ENCODE assay signal across 27 cellular contexts in genomic region chr7:133268355-133268754, GRCh38. TPM values are rescaled to one million over a fixed set of nuclear protein-coding genes. Genes with fewer than 3 reads are reported as not detected.
DNase-seq lines count a peak whose midpoint lies in the region; ATAC-seq, FAIRE-seq and TF ChIP-seq lines count a peak whose summit lies in the region.
"Had no signal": no experiment of that assay in that cellular context is flagged by ENCODE, and none has a peak within 500 bp of the region (broad histone marks: within the 10 kb centered on the region; RNA-seq: fewer than 3 reads in every experiment).

No MANE protein-coding gene starts in this region.

- H3K4me3 Mint-ChIP-seq in activated T-cell treated with anti-CD3 and anti-CD28 coated beads, Interleukin-2, amount 50 U/mL, for 4 hours = peak overlapping the region; percentile 34
- peak overlapping the region in 1 of 2 donors; percentile 50 for H3K4me3 Mint-ChIP-seq in activated T-cell treated with anti-CD3 and anti-CD28 coated beads, Interleukin-2, amount 50 U/mL, for 72 hours
- H3K4me3 Mint-ChIP-seq: activated CD8-positive, alpha-beta memory T cell treated with anti-CD3 and anti-CD28 coated beads, Interleukin-2, amount 10 ng/mL, durations not matched to agents 7 days and 5 days; brain; stimulated activated naive CD8-positive, alpha-beta T cell treated with anti-CD3 and anti-CD28 coated beads, Interleukin-15, amount 100 ng/mL, for 72 hours had no signal

- no peaks in the 10 kb centered on the region for H3K27me3 ChIP-seq in Karpas-422 (ENCODE audit: low read length)
- H3K27me3 ChIP-seq in endothelial cell of umbilical vein (ENCODE audit: control insufficient read depth in 2 of 2, insufficient read depth in 2 of 2, low read length in 2 of 2) = no peaks in the 10 kb centered on the region
- H3K27me3 ChIP-seq in osteoblast (ENCODE audit: insufficient read depth, low read length) = no peaks in the 10 kb centered on the region
- H3K27me3 ChIP-seq in psoas muscle (ENCODE audit: insufficient read depth in 3 of 3, low read length in 2 of 3) = no peaks in the 10 kb centered on the region
- no peaks in the 10 kb centered on the region for H3K27me3 ChIP-seq in testis
- H3K27me3 ChIP-seq: left lung, right lobe of liver had no signal

- no peak for ATAC-seq in activated T-cell treated with anti-CD3 and anti-CD28 coated beads, Interleukin-2, amount 50 U/mL, for 4 hours
- ATAC-seq in activated T-cell treated with anti-CD3 and anti-CD28 coated beads, Interleukin-2, amount 50 U/mL, for 72 hours (replicated peaks in 1 of 2) = no peak
- no peak for ATAC-seq in psoas muscle
- ATAC-seq: activated CD8-positive, alpha-beta memory T cell treated with anti-CD3 and anti-CD28 coated beads, Interleukin-2, amount 10 ng/mL, durations not matched to agents 7 days and 5 days; left lung; right lobe of liver; stimulated activated naive CD8-positive, alpha-beta T cell treated with anti-CD3 and anti-CD28 coated beads, Interleukin-15, amount 100 ng/mL, for 72 hours had no signal

- H3K27me3 Mint-ChIP-seq in activated T-cell treated with anti-CD3 and anti-CD28 coated beads, Interleukin-2, amount 50 U/mL, for 4 hours (ENCODE audit: low read depth) = no peaks in the 10 kb centered on the region
- no peaks in the 10 kb centered on the region for H3K27me3 Mint-ChIP-seq in activated T-cell treated with anti-CD3 and anti-CD28 coated beads, Interleukin-2, amount 50 U/mL, for 72 hours (ENCODE audit: low read depth)
- H3K27me3 Mint-ChIP-seq: activated CD8-positive, alpha-beta memory T cell treated with anti-CD3 and anti-CD28 coated beads, Interleukin-2, amount 10 ng/mL, durations not matched to agents 7 days and 5 days; brain; progenitor cell of endocrine pancreas; stimulated activated naive CD8-positive, alpha-beta T cell treated with anti-CD3 and anti-CD28 coated beads, Interleukin-15, amount 100 ng/mL, for 72 hours had no signal

- WGBS in psoas muscle, 3 donors = 76 to 83% (median 82%) methylated on average over 2 of the region's 2 CpGs
- 87 to 91% methylated on average over 2 of the region's 2 CpGs for WGBS in testis, 2 donors

- no peaks in the 10 kb centered on the region for H3K9me3 Mint-ChIP-seq in activated T-cell treated with anti-CD3 and anti-CD28 coated beads, Interleukin-2, amount 50 U/mL, for 4 hours
- no peaks in the 10 kb centered on the region for H3K9me3 Mint-ChIP-seq in activated T-cell treated with anti-CD3 and anti-CD28 coated beads, Interleukin-2, amount 50 U/mL, for 72 hours
- H3K9me3 Mint-ChIP-seq: stimulated activated naive CD8-positive, alpha-beta T cell treated with anti-CD3 and anti-CD28 coated beads, Interleukin-15, amount 100 ng/mL, for 72 hours had no signal

- peaks cover 17% of the 10 kb centered on the region for H3K4me1 Mint-ChIP-seq in activated T-cell treated with anti-CD3 and anti-CD28 coated beads, Interleukin-2, amount 50 U/mL, for 4 hours (ENCODE audit: low read depth)
- H3K4me1 Mint-ChIP-seq in activated T-cell treated with anti-CD3 and anti-CD28 coated beads, Interleukin-2, amount 50 U/mL, for 72 hours (ENCODE audit: low read depth) = peaks cover 19% of the 10 kb centered on the region

- H3K4me2 ChIP-seq in Karpas-422 (ENCODE audit: low read depth, low read length, poor library complexity, severe bottlenecking) (peak overlapping the region; percentile 16), endothelial cell of umbilical vein (ENCODE audit: insufficient read depth, low read length) (peak overlapping the region; percentile 25), osteoblast (ENCODE audit: insufficient read depth, low read length) (peak overlapping the region; percentile 37)

- no peaks in the 10 kb centered on the region for H4K20me1 ChIP-seq in Karpas-422 (ENCODE audit: insufficient read depth, low read depth, low read length)
- H4K20me1 ChIP-seq in endothelial cell of umbilical vein (replicated peaks; ENCODE audit: control insufficient read depth, extremely low read depth, insufficient read depth, low read length) = no peaks in the 10 kb centered on the region
- H4K20me1 ChIP-seq in osteoblast (ENCODE audit: insufficient read depth, low read length) = no peaks in the 10 kb centered on the region

- H2AFZ ChIP-seq in Karpas-422 (ENCODE audit: low read length) (no peak overlapping the region), endothelial cell of umbilical vein (ENCODE audit: low read depth, low read length) (no peak overlapping the region), osteoblast (ENCODE audit: low read length) (peak overlapping the region; percentile 52)

- TF ChIP-seq CTCF in endothelial cell of umbilical vein (IDR thresholded peaks at IDR 0.05; ENCODE audit: extremely low read depth in 1 of 2, insufficient read depth in 1 of 2, low read depth in 1 of 2, low read length in 2 of 2) (no peak), osteoblast (IDR thresholded peaks at IDR 0.05; ENCODE audit: extremely low read depth, low read depth, low read length) (no peak), psoas muscle (IDR thresholded peaks at IDR 0.05) (no peak), testis (IDR thresholded peaks at IDR 0.05) (no peak)

- peaks cover 14% of the 10 kb centered on the region for H3K36me3 Mint-ChIP-seq in activated T-cell treated with anti-CD3 and anti-CD28 coated beads, Interleukin-2, amount 50 U/mL, for 4 hours (ENCODE audit: insufficient read depth)
- H3K36me3 Mint-ChIP-seq in activated T-cell treated with anti-CD3 and anti-CD28 coated beads, Interleukin-2, amount 50 U/mL, for 72 hours (ENCODE audit: insufficient read depth in 2 of 2) = no peaks in the 10 kb centered on the region

- H3K79me2 ChIP-seq in Karpas-422 (ENCODE audit: low read length) (peaks cover 87% of the 10 kb centered on the region), endothelial cell of umbilical vein (ENCODE audit: control insufficient read depth, insufficient read depth, low read length) (no peaks in the 10 kb centered on the region), osteoblast (ENCODE audit: insufficient read depth, low read length) (peaks cover 36% of the 10 kb centered on the region)

- H3K4me1 ChIP-seq in Karpas-422 (ENCODE audit: low read length) = peaks cover 27% of the 10 kb centered on the region
- peaks cover 13% of the 10 kb centered on the region for H3K4me1 ChIP-seq in endothelial cell of umbilical vein (ENCODE audit: control insufficient read depth, extremely low read depth, insufficient read depth, low read length)
- H3K4me1 ChIP-seq in osteoblast (ENCODE audit: insufficient read depth, low read length) = no peaks in the 10 kb centered on the region
- H3K4me1 ChIP-seq in psoas muscle = peaks cover 4% of the 10 kb centered on the region
- no peaks in the 10 kb centered on the region for H3K4me1 ChIP-seq in testis
- H3K4me1 ChIP-seq: right lobe of liver had no signal

- FAIRE-seq in endothelial cell of umbilical vein (lab: Jason Lieb, UNC) = no peak
- FAIRE-seq: urothelium cell line had no signal

- H3K4me3 ChIP-seq in Karpas-422 (ENCODE audit: low read length) (no peak overlapping the region), endothelial cell of umbilical vein (replicated peaks in 1 of 3; ENCODE audit: insufficient read depth in 1 of 3, low read depth in 1 of 3, low read length in 3 of 3) (no peak overlapping the region), osteoblast (ENCODE audit: insufficient read depth, low read length) (no peak overlapping the region), psoas muscle (no peak overlapping the region), testis (no peak overlapping the region)
- H3K4me3 ChIP-seq: HAP-1, left lung, right lobe of liver had no signal

- H3K9ac ChIP-seq in Karpas-422 (ENCODE audit: low read length) (no peak overlapping the region), endothelial cell of umbilical vein (replicated peaks; ENCODE audit: extremely low read depth, insufficient read depth, low read length) (peak overlapping the region; percentile 13)

- H3K27ac ChIP-seq in Karpas-422 (ENCODE audit: low read length) = no peak overlapping the region
- no peak overlapping the region for H3K27ac ChIP-seq in endothelial cell of umbilical vein (ENCODE audit: insufficient read depth, low read depth, low read length)
- H3K27ac ChIP-seq in osteoblast (ENCODE audit: low read depth, low read length) = no peak overlapping the region
- no peak overlapping the region for H3K27ac ChIP-seq in psoas muscle
- no peak overlapping the region for H3K27ac ChIP-seq in testis
- H3K27ac ChIP-seq: left lung, right lobe of liver had no signal

- dilution Hi-C loops in endothelial cell of umbilical vein (cut with MboI; ENCODE audit: extremely low pct_ligation_motif_present, low sequenced_read_pairs) = no loop called here

- H3K36me3 ChIP-seq in Karpas-422 (ENCODE audit: insufficient read depth, low read length) (no peaks in the 10 kb centered on the region), endothelial cell of umbilical vein (ENCODE audit: control insufficient read depth in 2 of 2, extremely low read depth in 1 of 2, insufficient read depth in 2 of 2, low read length in 2 of 2) (no peaks in the 10 kb centered on the region), osteoblast (ENCODE audit: insufficient read depth, low read length) (no peaks in the 10 kb centered on the region), psoas muscle (ENCODE audit: insufficient read depth in 1 of 2, low read depth in 1 of 2) (no peaks in the 10 kb centered on the region), testis (ENCODE audit: low read depth, missing control alignments) (no peaks in the 10 kb centered on the region)
- H3K36me3 ChIP-seq: HAP-1, left lung, right lobe of liver had no signal

- H3K27ac Mint-ChIP-seq in activated T-cell treated with anti-CD3 and anti-CD28 coated beads, Interleukin-2, amount 50 U/mL, for 72 hours = no peak overlapping the region
- H3K27ac Mint-ChIP-seq: activated CD8-positive, alpha-beta memory T cell treated with anti-CD3 and anti-CD28 coated beads, Interleukin-2, amount 10 ng/mL, durations not matched to agents 7 days and 5 days; brain; progenitor cell of endocrine pancreas; stimulated activated naive CD8-positive, alpha-beta T cell treated with anti-CD3 and anti-CD28 coated beads, Interleukin-15, amount 100 ng/mL, for 72 hours had no signal

- POLR2A ChIA-PET in endothelial cell of umbilical vein (lab: Charles Lee) = no interaction called here

- H3K9me1 ChIP-seq in endothelial cell of umbilical vein (replicated peaks; ENCODE audit: control insufficient read depth, extremely low read depth, insufficient read depth, low read length) = no peaks in the 10 kb centered on the region

- no peaks in the 10 kb centered on the region for H3K9me2 ChIP-seq in Karpas-422 (replicated peaks; ENCODE audit: insufficient read depth, low read length)

- TF ChIP-seq POLR2A in endothelial cell of umbilical vein (IDR thresholded peaks at IDR 0.05; ENCODE audit: low read depth, low read length) (no peak), testis (IDR thresholded peaks at IDR 0.05) (no peak)

- BruUV-seq in endothelial cell of umbilical vein (replicated peaks; lab: Mats Ljungman, UMichigan) = no TSS peak

- H3K9me3 ChIP-seq in Karpas-422 (ENCODE audit: low read length) (no peaks in the 10 kb centered on the region), endothelial cell of umbilical vein (replicated peaks; ENCODE audit: control insufficient read depth, insufficient read depth, low read length) (no peaks in the 10 kb centered on the region), osteoblast (ENCODE audit: low read depth, low read length) (no peaks in the 10 kb centered on the region), psoas muscle (no peaks in the 10 kb centered on the region), testis (no peaks in the 10 kb centered on the region)
- H3K9me3 ChIP-seq: HAP-1, left lung, right lobe of liver had no signal

- CTCF ChIA-PET in endothelial cell of umbilical vein (lab: Charles Lee) = interaction anchor here (0.5 to 1.2 kb wide), 6 partner anchors 19 to 168 kb away, joined by 3 to 4 read pairs (median 3); no protein-coding TSS in a partner anchor

- no peak for DNase-seq in activated T-cell treated with anti-CD3 and anti-CD28 coated beads, Interleukin-2, amount 50 U/mL, for 4 hours
- DNase-seq in activated T-cell treated with anti-CD3 and anti-CD28 coated beads, Interleukin-2, amount 50 U/mL, for 72 hours = no peak
- DNase-seq in Karpas-422 (no peak), endothelial cell of umbilical vein (ENCODE audit: low read depth, low spot score) (peak; percentile 62), osteoblast (ENCODE audit: insufficient read length, low spot score, missing footprints) (no peak), psoas muscle (no peak), NCI-H524 (lab: John Stamatoyannopoulos, UW) (no peak), testis (no peak)
- DNase-seq: activated CD4-positive, alpha-beta T cell treated with anti-CD3 and anti-CD28 coated beads, Interleukin-2, amount 50 U/mL, for 4 hours; activated CD4-positive, CD25-positive, alpha-beta regulatory T cell; activated CD8-positive, alpha-beta memory T cell treated with anti-CD3 and anti-CD28 coated beads, Interleukin-2, amount 10 ng/mL, durations not matched to agents 7 days and 5 days; activated naive CD4-positive, alpha-beta T cell; activated T-cell treated with anti-CD3 and anti-CD28 coated beads, Interleukin-2, amount 50 U/mL, for 48 hours; AML-193; Kasumi-1; left lung; mesendoderm; NCI-H1048; NCI-H446; right lobe of liver; stimulated activated CD8-positive, alpha-beta memory T cell treated with anti-CD3 and anti-CD28 coated beads, Interleukin-4, amount 100 ng/mL, for 48 hours; stimulated activated naive CD8-positive, alpha-beta T cell treated with anti-CD3 and anti-CD28 coated beads, Interleukin-15, amount 100 ng/mL, for 72 hours; T-helper 1 cell had no signal

- intact Hi-C loops in endothelial cell of umbilical vein (cut with micrococcal nuclease) (no loop called here), psoas muscle (cut with DNase I) (no loop called here), testis (cut with DNase I; ENCODE audit: low total_unique reads) (no loop called here)

RNA-seq across cellular contexts. Expression of gene EXOC4, which starts 15.5 kb away (rescaled TPM):
- 10 to 100 TPM; 23.9 to 30.4 (median 26.0) TPM for total RNA-seq in activated T-cell treated with anti-CD3 and anti-CD28 coated beads, Interleukin-2, amount 50 U/mL, for 4 hours
- total RNA-seq in activated T-cell treated with anti-CD3 and anti-CD28 coated beads, Interleukin-2, amount 50 U/mL, for 72 hours = 10 to 100 TPM; 74.1 to 76.3 TPM
- total RNA-seq in Karpas-422 (2014; rRNA removed; shearing (Covaris generic); ENCODE audit: low replicate concordance) = 111 and 118 TPM in 2 replicates
- 69.6 and 73.1 TPM in 2 replicates for total RNA-seq in endothelial cell of umbilical vein
- polyA plus RNA-seq in endothelial cell of umbilical vein = 17.9 and 20.3 TPM in 2 replicates
- polyA plus RNA-seq in endothelial cell of umbilical vein (2011; cell fraction: cytosol; rRNA removed) = 22.8 and 28.2 TPM in 2 replicates
- polyA plus RNA-seq in endothelial cell of umbilical vein (2011; cell fraction: nucleus; rRNA removed) = 55.9 and 58.8 TPM in 2 replicates
- 27.3 and 28.2 TPM in 2 replicates for polyA plus RNA-seq in endothelial cell of umbilical vein (2012)
- 135 and 138 TPM in 2 replicates for polyA minus RNA-seq in endothelial cell of umbilical vein
- 27.5 TPM for polyA minus RNA-seq in endothelial cell of umbilical vein (2011; cell fraction: cytosol; rRNA and poly(A)+ RNA removed)
- polyA minus RNA-seq in endothelial cell of umbilical vein (2011; cell fraction: nucleus; rRNA and poly(A)+ RNA removed) = 260 and 357 TPM in 2 replicates
- total RNA-seq in osteoblast = 113 and 134 TPM in 2 replicates
- total RNA-seq in psoas muscle = 10 to 100 TPM; 28.0 to 63.0 (median 42.8) TPM
- 10 to 100 TPM in 2 of 3 donors, 1 to 10 TPM in 1; 7.6 to 29.1 (median 15.4) TPM for polyA plus RNA-seq in psoas muscle
- total RNA-seq in testis = 100 to 1,000 TPM; 142 to 169 TPM
- 47.4 TPM for polyA plus RNA-seq in testis (ENCODE audit: insufficient read depth, low read depth, low replicate concordance)
